In the genomic region with DNA sequence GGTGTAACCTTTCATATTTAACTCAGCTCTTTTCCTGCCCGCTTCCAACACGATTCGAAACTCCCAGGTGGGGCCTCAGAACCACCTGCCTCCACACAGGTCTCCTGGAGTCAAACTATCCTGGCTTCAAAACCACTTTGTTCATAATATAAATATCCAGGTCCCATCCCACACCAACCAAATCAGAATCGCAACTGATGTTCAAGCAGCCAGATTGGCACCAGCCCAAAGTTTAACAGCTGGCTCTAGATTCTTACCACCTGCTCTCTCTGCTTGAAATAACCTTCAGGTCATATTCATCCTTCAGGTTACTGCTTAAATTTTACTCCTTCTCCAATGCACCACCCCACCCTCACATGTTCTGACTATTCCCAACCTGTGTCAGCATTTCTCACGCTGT, we compare ENCODE assay signal across 23 cellular contexts.
"Had no signal": no experiment of that assay in that cellular context is flagged by ENCODE, and none has a peak within 500 bp of the region (broad histone marks: within the 10 kb centered on the region; RNA-seq: fewer than 3 reads in every experiment).

No MANE protein-coding gene starts in this region.

- H3K27ac ChIP-seq: cardiac muscle cell, prostate gland, skin epidermis, suprapubic skin, vagina had no signal

- DNase-seq: activated CD4-positive, alpha-beta T cell treated with anti-CD3 and anti-CD28 coated beads, Interleukin-2, amount 10 ng/mL, durations not matched to agents 24 days and 14 days; activated CD8-positive, alpha-beta T cell treated with anti-CD3 and anti-CD28 coated beads, Interleukin-2, amount 10 ng/mL, durations not matched to agents 7 days and 5 days; activated naive CD4-positive, alpha-beta T cell treated with Interleukin-2 at 50 U/mL for 16 hours; activated naive CD8-positive, alpha-beta T cell treated with anti-CD3 and anti-CD28 coated beads, Interleukin-2, amount 10 ng/mL, durations not matched to agents 7 days and 5 days; activated T-cell treated with anti-CD3 and anti-CD28 coated beads, Interleukin-2, amount 50 U/mL, for 24 hours; amygdala; dermis blood vessel endothelial cell; effector memory CD8-positive, alpha-beta T cell; foreskin fibroblast; glutamatergic neuron; hippocampal formation; left cardiac atrium; mesenchymal stem cell; naive thymus-derived CD4-positive, alpha-beta T cell; stimulated activated CD4-positive, alpha-beta T cell treated with anti-CD3 and anti-CD28 coated beads, Interleukin-4, amount 100 ng/mL, for 1 hour; stimulated activated naive CD8-positive, alpha-beta T cell treated with anti-CD3 and anti-CD28 coated beads, Interleukin-15, amount 100 ng/mL, for 72 hours; trophoblast cell had no signal

- ATAC-seq: activated CD8-positive, alpha-beta T cell treated with anti-CD3 and anti-CD28 coated beads, Interleukin-2, amount 10 ng/mL, durations not matched to agents 7 days and 5 days; effector memory CD8-positive, alpha-beta T cell; left cardiac atrium; naive thymus-derived CD4-positive, alpha-beta T cell; right cardiac atrium; stimulated activated naive CD8-positive, alpha-beta T cell treated with anti-CD3 and anti-CD28 coated beads, Interleukin-15, amount 100 ng/mL, for 72 hours had no signal
